Comparison of ENCODE assay signal across 2 cellular contexts in genomic region chr16:1510272-1510671, GRCh38.
TF ChIP-seq lines count a peak whose summit lies in the region.

No MANE protein-coding gene starts in this region.

TF ChIP-seq in H1, 55 proteins besides CTCF, POLR2A, EP300 and RAD21:
- TF ChIP-seq TCF12 (IDR thresholded peaks at IDR 0.05; ENCODE audit: low read depth, low read length) = no peak

TF ChIP-seq in HEK293T, 16 proteins besides CTCF, POLR2A, EP300 and RAD21:
- TF ChIP-seq L3MBTL2 (conservative IDR thresholded peaks at IDR 0.05) = no peak
- TF ChIP-seq LEF1 (IDR thresholded peaks at IDR 0.05; ENCODE audit: borderline replicate concordance) = no peak
- TF ChIP-seq BHLHE40 (IDR thresholded peaks at IDR 0.05; ENCODE audit: borderline replicate concordance) = no peak
- TF ChIP-seq SP1 (IDR thresholded peaks at IDR 0.05) = no peak
